ENCODE assay signal across 26 cellular contexts in the genomic region with DNA sequence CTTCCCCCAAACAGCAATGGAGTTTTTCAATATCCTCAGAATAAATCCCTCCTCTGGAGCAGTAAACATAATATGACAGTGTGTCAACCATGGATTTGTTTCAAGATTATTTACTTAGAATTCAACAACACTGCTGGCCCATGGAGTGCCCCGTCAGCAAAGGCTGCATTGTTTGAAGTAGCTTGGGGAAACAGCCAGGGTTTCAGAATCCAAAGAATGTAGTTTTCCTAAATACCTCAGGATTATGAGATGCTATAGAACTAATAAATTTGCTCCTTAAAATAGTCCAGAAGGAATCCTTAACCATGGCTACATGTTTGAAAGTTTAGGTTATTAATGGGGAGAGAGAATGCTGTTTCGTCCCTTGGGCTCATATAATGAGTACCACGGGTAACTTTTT. TPM values are rescaled to one million over a fixed set of nuclear protein-coding genes. Genes with fewer than 3 reads are reported as not detected.
"Had no signal": no experiment of that assay in that cellular context is flagged by ENCODE, and none has a peak within 500 bp of the region (broad histone marks: within the 10 kb centered on the region; RNA-seq: fewer than 3 reads in every experiment).

No MANE protein-coding gene starts in this region.

- H3K9me3 ChIP-seq: gastrocnemius medialis, heart left ventricle, mucosa of descending colon, pancreas, suprapubic skin, transverse colon, uterus had no signal

- H3K4me3 ChIP-seq: dorsolateral prefrontal cortex, gastrocnemius medialis, heart left ventricle, mucosa of descending colon, pancreas, suprapubic skin, transverse colon, uterus had no signal

- H3K27me3 ChIP-seq: dorsolateral prefrontal cortex, gastrocnemius medialis, heart left ventricle, pancreas, suprapubic skin, transverse colon, uterus had no signal

- H3K27ac Mint-ChIP-seq: activated B cell treated with CpG ODN at 0.5 μM for 24 hours; activated CD4-positive, alpha-beta memory T cell treated with anti-CD3 and anti-CD28 coated beads, Interleukin-2, amount 10 ng/mL, durations not matched to agents 7 days and 5 days; activated CD8-positive, alpha-beta memory T cell treated with anti-CD3 and anti-CD28 coated beads, Interleukin-2, amount 10 ng/mL, durations not matched to agents 7 days and 5 days; activated naive CD8-positive, alpha-beta T cell; endodermal cell; naive thymus-derived CD8-positive, alpha-beta T cell; T-helper 2 cell treated with Interferon-gamma antibody and Interleukin-4, amounts not matched to agents 5 μg/mL and 100 μg/mL, for 36 hours had no signal

- H3K4me1 Mint-ChIP-seq: activated B cell treated with CpG ODN at 0.5 μM for 24 hours; activated CD4-positive, alpha-beta memory T cell treated with anti-CD3 and anti-CD28 coated beads, Interleukin-2, amount 10 ng/mL, durations not matched to agents 7 days and 5 days; activated CD8-positive, alpha-beta memory T cell treated with anti-CD3 and anti-CD28 coated beads, Interleukin-2, amount 10 ng/mL, durations not matched to agents 7 days and 5 days; naive thymus-derived CD8-positive, alpha-beta T cell had no signal

- H3K4me1 ChIP-seq: gastrocnemius medialis, pancreas, suprapubic skin, transverse colon, uterus had no signal

- H3K9me3 Mint-ChIP-seq: activated B cell treated with CpG ODN at 0.5 μM for 24 hours; activated CD4-positive, alpha-beta memory T cell treated with anti-CD3 and anti-CD28 coated beads, Interleukin-2, amount 10 ng/mL, durations not matched to agents 7 days and 5 days; naive thymus-derived CD8-positive, alpha-beta T cell; T-helper 2 cell treated with Interferon-gamma antibody and Interleukin-4, amounts not matched to agents 5 μg/mL and 100 μg/mL, for 36 hours had no signal

- H3K4me3 Mint-ChIP-seq: activated B cell treated with CpG ODN at 0.5 μM for 24 hours; activated CD4-positive, alpha-beta memory T cell treated with anti-CD3 and anti-CD28 coated beads, Interleukin-2, amount 10 ng/mL, durations not matched to agents 7 days and 5 days; activated CD8-positive, alpha-beta memory T cell treated with anti-CD3 and anti-CD28 coated beads, Interleukin-2, amount 10 ng/mL, durations not matched to agents 7 days and 5 days; activated naive CD8-positive, alpha-beta T cell; endodermal cell; naive thymus-derived CD8-positive, alpha-beta T cell; T-helper 2 cell treated with Interferon-gamma antibody and Interleukin-4, amounts not matched to agents 5 μg/mL and 100 μg/mL, for 36 hours had no signal

- DNase-seq: activated B cell treated with CpG ODN at 0.5 μM for 24 hours; activated CD4-positive, alpha-beta memory T cell treated with anti-CD3 and anti-CD28 coated beads, Interleukin-2, amount 10 ng/mL, durations not matched to agents 7 days and 5 days; activated CD4-positive, alpha-beta T cell treated with anti-CD3 and anti-CD28 coated beads for 48 hours; activated CD8-positive, alpha-beta memory T cell treated with anti-CD3 and anti-CD28 coated beads, Interleukin-2, amount 10 ng/mL, durations not matched to agents 7 days and 5 days; amniotic stem cell; dorsolateral prefrontal cortex; endodermal cell; gastrocnemius medialis; heart left ventricle; kidney glomerular epithelial cell; left ventricle myocardium superior; mucosa of descending colon; naive thymus-derived CD8-positive, alpha-beta T cell; pancreas; stimulated activated CD4-positive, alpha-beta T cell treated with anti-CD3 and anti-CD28 coated beads, Interleukin-12 subunit alpha, Interleukin-12 subunit beta, amount 100 ng/mL, for 4 hours; stimulated activated CD4-positive, alpha-beta T cell treated with anti-CD3 and anti-CD28 coated beads, Interleukin-2, amount 100 ng/mL, for 24 hours; stimulated activated naive CD8-positive, alpha-beta T cell treated with anti-CD3 and anti-CD28 coated beads, Interleukin-15, Interleukin-2, amounts not matched to agents 100 U/mL and 50 U/mL, for 24 hours; transverse colon; uterus had no signal

- ATAC-seq: activated CD8-positive, alpha-beta memory T cell treated with anti-CD3 and anti-CD28 coated beads, Interleukin-2, amount 10 ng/mL, durations not matched to agents 7 days and 5 days; gastrocnemius medialis; heart left ventricle; left ventricle myocardium superior; mucosa of descending colon; naive thymus-derived CD8-positive, alpha-beta T cell; pancreas; stimulated activated naive CD8-positive, alpha-beta T cell treated with anti-CD3 and anti-CD28 coated beads, Interleukin-15, Interleukin-2, amounts not matched to agents 100 U/mL and 50 U/mL, for 24 hours had no signal

- H3K27ac ChIP-seq: dorsolateral prefrontal cortex, gastrocnemius medialis, heart left ventricle, pancreas, suprapubic skin, transverse colon, uterus had no signal

- H3K36me3 ChIP-seq: gastrocnemius medialis, heart left ventricle, pancreas, suprapubic skin, transverse colon, uterus had no signal

- H3K36me3 Mint-ChIP-seq: activated CD8-positive, alpha-beta memory T cell treated with anti-CD3 and anti-CD28 coated beads, Interleukin-2, amount 10 ng/mL, durations not matched to agents 7 days and 5 days; activated naive CD8-positive, alpha-beta T cell; naive thymus-derived CD8-positive, alpha-beta T cell had no signal

RNA-seq across cellular contexts. Expression of a gene that starts 13.1 kb away (rescaled TPM):
- total RNA-seq: activated B cell treated with CpG ODN at 0.5 μM for 24 hours; activated CD4-positive, alpha-beta memory T cell treated with anti-CD3 and anti-CD28 coated beads, Interleukin-2, amount 10 ng/mL, durations not matched to agents 7 days and 5 days; activated CD8-positive, alpha-beta memory T cell treated with anti-CD3 and anti-CD28 coated beads, Interleukin-2, amount 10 ng/mL, durations not matched to agents 7 days and 5 days; cardiac septum; dorsolateral prefrontal cortex; endodermal cell; epithelial cell of proximal tubule; fibroblast of lung; gastrocnemius medialis; heart left ventricle; left ventricle myocardium superior; mucosa of descending colon; naive thymus-derived CD8-positive, alpha-beta T cell; pancreas; pulmonary artery endothelial cell; suprapubic skin; transverse colon; uterus had no signal
- polyA plus RNA-seq: fibroblast of lung; heart left ventricle; naive thymus-derived CD8-positive, alpha-beta T cell; pancreas had no signal

RNA-seq across cellular contexts. Expression of a gene that starts 29.7 kb away (rescaled TPM):
- total RNA-seq: activated B cell treated with CpG ODN at 0.5 μM for 24 hours; activated CD4-positive, alpha-beta memory T cell treated with anti-CD3 and anti-CD28 coated beads, Interleukin-2, amount 10 ng/mL, durations not matched to agents 7 days and 5 days; activated CD8-positive, alpha-beta memory T cell treated with anti-CD3 and anti-CD28 coated beads, Interleukin-2, amount 10 ng/mL, durations not matched to agents 7 days and 5 days; cardiac septum; epithelial cell of proximal tubule; fibroblast of lung; left ventricle myocardium superior; mucosa of descending colon; pulmonary artery endothelial cell; transverse colon had no signal
- polyA plus RNA-seq: fibroblast of lung, heart left ventricle had no signal
